Comparison of ENCODE assay signal across 8 cellular contexts in genomic region chr6:73308712-73309533, GRCh38. TPM values are rescaled to one million over a fixed set of nuclear protein-coding genes. Genes with fewer than 3 reads are reported as not detected.
DNase-seq lines count a peak whose midpoint lies in the region; ATAC-seq and TF ChIP-seq lines count a peak whose summit lies in the region.

No MANE protein-coding gene starts in this region.

- peaks cover 13 to 30% of the 10 kb centered on the region in 2 donors for H3K4me1 Mint-ChIP-seq in effector memory CD8-positive, alpha-beta T cell (ENCODE audit: low read depth in 2 of 2)
- H3K4me1 Mint-ChIP-seq in natural killer cell = peaks cover 22 to 25% of the 10 kb centered on the region in 2 donors

- H3K36me3 ChIP-seq in heart left ventricle = no peaks in the 10 kb centered on the region

- H3K27me3 Mint-ChIP-seq in effector memory CD8-positive, alpha-beta T cell = peaks cover 14 to 21% of the 10 kb centered on the region in 2 donors
- peaks cover 11 to 28% of the 10 kb centered on the region in 2 donors for H3K27me3 Mint-ChIP-seq in natural killer cell (ENCODE audit: low read depth in 2 of 2)

- ATAC-seq in heart left ventricle (no peak), left ventricle myocardium superior (no peak), natural killer cell (no peak), HG02970 (IDR thresholded peaks at IDR 0.05; ENCODE audit: low FRiP score, unreplicated experiment) (no peak)
- no peak for ATAC-seq in effector memory CD8-positive, alpha-beta T cell (replicated peaks)

- TF ChIP-seq CTCF in heart left ventricle (IDR thresholded peaks at IDR 0.05) = no peak
- TF ChIP-seq CTCF in natural killer cell (IDR thresholded peaks at IDR 0.05) = no peak

- no peak overlapping the region for H3K27ac ChIP-seq in heart left ventricle

- H3K9me3 Mint-ChIP-seq in effector memory CD8-positive, alpha-beta T cell = no peaks in the 10 kb centered on the region
- H3K9me3 Mint-ChIP-seq in natural killer cell = no peaks in the 10 kb centered on the region

- H3K36me3 Mint-ChIP-seq in effector memory CD8-positive, alpha-beta T cell (ENCODE audit: insufficient read depth) = peaks cover 4% of the 10 kb centered on the region
- peaks cover 7% of the 10 kb centered on the region for H3K36me3 Mint-ChIP-seq in natural killer cell

- WGBS in heart left ventricle, 4 donors = 79 to 84% (median 81%) methylated on average over 26 of the region's 26 CpGs

- no peak for TF ChIP-seq POLR2A in heart left ventricle (IDR thresholded peaks at IDR 0.05)

- H3K4me3 ChIP-seq in heart left ventricle = peak overlapping the region in 11 of 12 donors; percentile 38 to 74 (median 55)

- H3K4me1 ChIP-seq in heart left ventricle = peaks cover 0 to 17% (median 3%) of the 10 kb centered on the region in 12 donors

- H3K9me3 ChIP-seq in heart left ventricle = no peaks in the 10 kb centered on the region

- intact Hi-C loops in heart left ventricle (cut with DNase I) (no loop called here), left ventricle myocardium superior (cut with micrococcal nuclease) (no loop called here), natural killer cell (cut with micrococcal nuclease) (no loop called here)

- peak overlapping the region; percentile 97 to 98 for H3K27ac Mint-ChIP-seq in effector memory CD8-positive, alpha-beta T cell
- H3K27ac Mint-ChIP-seq in natural killer cell = peak overlapping the region; percentile 87 to 91

- H3K27me3 ChIP-seq in heart left ventricle = peaks cover 0 to 32% (median 15%) of the 10 kb centered on the region in 9 donors

- DNase-seq in heart left ventricle = no peak
- DNase-seq in left ventricle myocardium superior = no peak
- DNase-seq in NOMO-1 treated with DMSO at 0.1 percent for 48 hours (lab: John Stamatoyannopoulos, UW; ENCODE audit: unreplicated experiment) = peak; percentile 24
- DNase-seq in effector memory CD8-positive, alpha-beta T cell = no peak
- DNase-seq in natural killer cell = no peak
- DNase-seq in ureter (ENCODE audit: low spot score) = no peak
- DNase-seq in NCI-H2171 (lab: John Stamatoyannopoulos, UW) = no peak

- peak overlapping the region; percentile 97 to 99 for H3K4me3 Mint-ChIP-seq in effector memory CD8-positive, alpha-beta T cell
- peak overlapping the region; percentile 99 for H3K4me3 Mint-ChIP-seq in natural killer cell

RNA-seq across cellular contexts. Expression of gene DPPA5, which starts 45.2 kb away (rescaled TPM):
- total RNA-seq in heart left ventricle (not detected), left ventricle myocardium superior (not detected), natural killer cell (not detected), ureter (not detected)
- polyA plus RNA-seq in heart left ventricle = not detected

RNA-seq across cellular contexts. Expression of gene KHDC1, which starts 45.9 kb away (rescaled TPM):
- total RNA-seq in heart left ventricle = 1 to 10 TPM in 2 of 9 donors, under 1 TPM in 4, not detected in 3; 0.25 to 1.1 (median 0.70) TPM
- 1 to 10 TPM in 1 of 2 donors, under 1 TPM in 1; 0.80 to 1.1 TPM for polyA plus RNA-seq in heart left ventricle
- 0.79 TPM for total RNA-seq in left ventricle myocardium superior
- 1 to 10 TPM; 1.8 to 4.1 (median 2.9) TPM for total RNA-seq in natural killer cell
- total RNA-seq in ureter = 1.5 TPM

RNA-seq across cellular contexts. Expression of gene KHDC3L, which starts 53.5 kb away (rescaled TPM):
- total RNA-seq in heart left ventricle (not detected), left ventricle myocardium superior (not detected), natural killer cell (not detected), ureter (not detected)
- not detected for polyA plus RNA-seq in heart left ventricle
